In genomic region chr9:109182550-109182939, GRCh38 we compare ENCODE assay signal across 1 cellular context.
TF ChIP-seq lines count a peak whose summit lies in the region.

No MANE protein-coding gene starts in this region.

TF ChIP-seq in GM23338, 12 proteins besides CTCF, POLR2A, EP300 and RAD21 (continued from another document):
- TF ChIP-seq ZNF462 (CRISPR knock-in tag; IDR thresholded peaks at IDR 0.05) (no peak), POLR2AphosphoS5 (IDR thresholded peaks at IDR 0.05; ENCODE audit: low read depth) (no peak)
